ENCODE assay signal across 8 cellular contexts in genomic region chr4:37687175-37687525, GRCh38. TPM values are rescaled to one million over a fixed set of nuclear protein-coding genes. Genes with fewer than 3 reads are reported as not detected.
DNase-seq lines count a peak whose midpoint lies in the region; ATAC-seq and TF ChIP-seq lines count a peak whose summit lies in the region.

No MANE protein-coding gene starts in this region.

- H3K36me3 Mint-ChIP-seq in activated CD8-positive, alpha-beta memory T cell treated with anti-CD3 and anti-CD28 coated beads, Interleukin-2, amount 10 ng/mL, durations not matched to agents 7 days and 5 days, result peaks cover 26% of the 10 kb centered on the region
- H3K36me3 Mint-ChIP-seq in WTC11, result peaks cover 7% of the 10 kb centered on the region; the same call in 1 of the 2 replicates

- CTCF ChIA-PET in activated CD8-positive, alpha-beta memory T cell treated with anti-CD3 and anti-CD28 coated beads, Interleukin-2, amount 10 ng/mL, durations not matched to agents 7 days and 5 days (lab: Charles Lee), result interaction anchor here (1.3 to 2.1 kb wide), 2 partner anchors 11 to 84 kb away, joined by 7 to 8 read pairs; no protein-coding TSS in a partner anchor
- CTCF ChIA-PET in WTC11 (lab: Charles Lee), result interaction anchor here (2.3 kb wide), 1 partner anchor 85 kb away, joined by 11 read pairs; no protein-coding TSS in a partner anchor

- ATAC-seq in activated CD8-positive, alpha-beta memory T cell treated with anti-CD3 and anti-CD28 coated beads, Interleukin-2, amount 10 ng/mL, durations not matched to agents 7 days and 5 days, result no peak
- ATAC-seq in WTC11 (no peak), thoracic aorta (ENCODE audit: insufficient number of reproducible peaks, low FRiP score, low read depth) (no peak)

- TF ChIP-seq CTCF in WTC11 (IDR thresholded peaks at IDR 0.05) (no peak), thoracic aorta (IDR thresholded peaks at IDR 0.05) (no peak)

- H3K27ac Mint-ChIP-seq in activated CD8-positive, alpha-beta memory T cell treated with anti-CD3 and anti-CD28 coated beads, Interleukin-2, amount 10 ng/mL, durations not matched to agents 7 days and 5 days, result peak overlapping the region; percentile 67
- no peak overlapping the region for H3K27ac Mint-ChIP-seq in WTC11

- POLR2A ChIA-PET in WTC11 (lab: Charles Lee), result no interaction called here

- peak overlapping the region; percentile 58 to 91 for H3K27ac ChIP-seq in thoracic aorta

- H3K4me1 ChIP-seq in thoracic aorta (ENCODE audit: control insufficient read depth in 1 of 2, low read depth in 2 of 2), result peaks cover 7 to 11% of the 10 kb centered on the region in 2 donors

- H3K4me3 Mint-ChIP-seq in activated CD8-positive, alpha-beta memory T cell treated with anti-CD3 and anti-CD28 coated beads, Interleukin-2, amount 10 ng/mL, durations not matched to agents 7 days and 5 days, result peak overlapping the region; percentile 89
- H3K4me3 Mint-ChIP-seq in WTC11, result peak overlapping the region; percentile 66

- peak overlapping the region; percentile 38 for H3K4me3 ChIP-seq in iPS-11a (ENCODE audit: low read depth, low read length)
- H3K4me3 ChIP-seq in thoracic aorta, result peak overlapping the region; percentile 97

- H3K9me3 ChIP-seq in thoracic aorta, result no peaks in the 10 kb centered on the region

- H3K27me3 ChIP-seq in thoracic aorta (replicated peaks; ENCODE audit: insufficient read depth), result no peaks in the 10 kb centered on the region

- H3K9me3 Mint-ChIP-seq in activated CD8-positive, alpha-beta memory T cell treated with anti-CD3 and anti-CD28 coated beads, Interleukin-2, amount 10 ng/mL, durations not matched to agents 7 days and 5 days (ENCODE audit: low read depth), result no peaks in the 10 kb centered on the region
- H3K9me3 Mint-ChIP-seq in WTC11, result peaks cover 10% of the 10 kb centered on the region

- peaks cover 35% of the 10 kb centered on the region for H3K4me1 Mint-ChIP-seq in activated CD8-positive, alpha-beta memory T cell treated with anti-CD3 and anti-CD28 coated beads, Interleukin-2, amount 10 ng/mL, durations not matched to agents 7 days and 5 days
- H3K4me1 Mint-ChIP-seq in WTC11, result peaks cover 35% of the 10 kb centered on the region

- H3K27me3 Mint-ChIP-seq in activated CD8-positive, alpha-beta memory T cell treated with anti-CD3 and anti-CD28 coated beads, Interleukin-2, amount 10 ng/mL, durations not matched to agents 7 days and 5 days, result peaks cover 3% of the 10 kb centered on the region
- peaks cover 25% of the 10 kb centered on the region for H3K27me3 Mint-ChIP-seq in WTC11 (ENCODE audit: low read depth)

- no peak for DNase-seq in activated CD8-positive, alpha-beta memory T cell treated with anti-CD3 and anti-CD28 coated beads, Interleukin-2, amount 10 ng/mL, durations not matched to agents 7 days and 5 days
- no peak for DNase-seq in activated CD8-positive, alpha-beta memory T cell treated with anti-CD3 and anti-CD28 coated beads for 24 hours
- no peak for DNase-seq in WTC11 (ENCODE audit: low spot score)
- DNase-seq in thoracic aorta (ENCODE audit: low spot score), result no peak
- DNase-seq in nucleus accumbens (lab: John Stamatoyannopoulos, UW), result no peak
- DNase-seq in NCI-H1048 (lab: John Stamatoyannopoulos, UW), result no peak
- no peak for DNase-seq in activated effector memory CD4-positive, alpha-beta T cell treated with Interleukin-2 at 50 U/mL for 16 hours

- no peaks in the 10 kb centered on the region for H3K36me3 ChIP-seq in thoracic aorta

TF ChIP-seq in WTC11, 78 proteins besides CTCF, POLR2A, EP300 and RAD21:
- TF ChIP-seq ZNF219 (CRISPR knock-in tag; IDR thresholded peaks at IDR 0.05; ENCODE audit: borderline replicate concordance), result no peak

RNA-seq across cellular contexts. Expression of gene RELL1, which starts 1.0 kb away (rescaled TPM):
- 10 to 100 TPM; 35.5 to 42.3 TPM for total RNA-seq in activated CD8-positive, alpha-beta memory T cell treated with anti-CD3 and anti-CD28 coated beads, Interleukin-2, amount 10 ng/mL, durations not matched to agents 7 days and 5 days
- 10.1 to 14.4 TPM (median 12.5 TPM) in 3 replicates for total RNA-seq in WTC11 (2021)
- total RNA-seq in thoracic aorta, result 10 to 100 TPM; 46.7 to 69.3 TPM
